In genomic region chr3:133426721-133427120, GRCh38 we compare ENCODE assay signal across 18 cellular contexts. TPM values are rescaled to one million over a fixed set of nuclear protein-coding genes. Genes with fewer than 3 reads are reported as not detected.
DNase-seq lines count a peak whose midpoint lies in the region; ATAC-seq and TF ChIP-seq lines count a peak whose summit lies in the region.
"Had no signal": no experiment of that assay in that cellular context is flagged by ENCODE, and none has a peak within 500 bp of the region (broad histone marks: within the 10 kb centered on the region; RNA-seq: fewer than 3 reads in every experiment).

No MANE protein-coding gene starts in this region.

- TF ChIP-seq POLR2A in stomach (IDR thresholded peaks at IDR 0.05), result no peak

- 82 to 92% (median 82%) methylated on average over 2 of the region's 2 CpGs for WGBS in stomach, 5 donors

- H3K4me3 ChIP-seq in AG10803 (ENCODE audit: low read length) (no peak overlapping the region), stomach (no peak overlapping the region)
- H3K4me3 ChIP-seq: left lung, uterus had no signal

- H3K27ac ChIP-seq in stomach, result no peak overlapping the region
- H3K27ac ChIP-seq: left lung, uterus had no signal

- intact Hi-C loops in stomach (cut with DNase I; ENCODE audit: low total_unique reads), result loop anchor here (10.0 kb wide), 1 partner anchor 702 kb away; the partner anchor contains the start of gene NPHP3

- no peak overlapping the region for H3K4me3 Mint-ChIP-seq in type B pancreatic cell
- H3K4me3 Mint-ChIP-seq: CD4-positive, alpha-beta memory T cell; naive thymus-derived CD4-positive, alpha-beta T cell had no signal

- H3K4me1 Mint-ChIP-seq in type B pancreatic cell (ENCODE audit: unreplicated experiment), result no peaks in the 10 kb centered on the region

- no peaks in the 10 kb centered on the region for H3K9me3 Mint-ChIP-seq in type B pancreatic cell
- H3K9me3 Mint-ChIP-seq: CD4-positive, alpha-beta memory T cell; naive thymus-derived CD4-positive, alpha-beta T cell had no signal

- peaks cover 21% of the 10 kb centered on the region for H3K27me3 Mint-ChIP-seq in type B pancreatic cell

- H3K36me3 Mint-ChIP-seq in type B pancreatic cell, result no peaks in the 10 kb centered on the region
- H3K36me3 Mint-ChIP-seq: naive thymus-derived CD4-positive, alpha-beta T cell had no signal

- no peaks in the 10 kb centered on the region for H3K9me3 ChIP-seq in stomach
- H3K9me3 ChIP-seq: left lung, uterus had no signal

- peaks cover 0 to 9% (median 0%) of the 10 kb centered on the region in 3 donors for H3K27me3 ChIP-seq in stomach
- H3K27me3 ChIP-seq: uterus had no signal

- no peak for ATAC-seq in GM21529 (IDR thresholded peaks at IDR 0.05; ENCODE audit: unreplicated experiment)
- ATAC-seq: left lung; naive thymus-derived CD4-positive, alpha-beta T cell had no signal

- no peak for TF ChIP-seq EP300 in stomach (IDR thresholded peaks at IDR 0.05)

- H3K27ac Mint-ChIP-seq in type B pancreatic cell, result no peak overlapping the region

- H3K36me3 ChIP-seq in stomach, result no peaks in the 10 kb centered on the region
- H3K36me3 ChIP-seq: left lung, uterus had no signal

- DNase-seq in AG10803 (ENCODE audit: low read depth) (peak; percentile 58), HCEC 1CT (peak; percentile 23), amniotic stem cell (lab: John Stamatoyannopoulos, UW) (peak; percentile 32), kidney tubule cell (ENCODE audit: low spot score) (peak; percentile 71), type B pancreatic cell (ENCODE audit: extremely low spot score, unreplicated experiment) (no peak), SW 1271 (lab: John Stamatoyannopoulos, UW) (no peak), stomach (no peak)
- DNase-seq: activated CD4-positive, alpha-beta T cell treated with anti-CD3 and anti-CD28 coated beads for 4 hours; caudate nucleus; CD4-positive, alpha-beta memory T cell; left lung; naive thymus-derived CD4-positive, alpha-beta T cell; NCI-H1105; stimulated activated CD4-positive, alpha-beta T cell treated with anti-CD3 and anti-CD28 coated beads, Interleukin-4, amount 100 ng/mL, for 1 hour; T-helper 2 cell; uterus had no signal

- peaks cover 0 to 8% (median 0%) of the 10 kb centered on the region in 4 donors for H3K4me1 ChIP-seq in stomach
- H3K4me1 ChIP-seq: uterus had no signal

- TF ChIP-seq CTCF in AG10803 (conservative IDR thresholded peaks at IDR 0.05; ENCODE audit: low read length), result no peak
- no peak for TF ChIP-seq CTCF in type B pancreatic cell (conservative IDR thresholded peaks at IDR 0.05)
- TF ChIP-seq CTCF in stomach (IDR thresholded peaks at IDR 0.05), result no peak

RNA-seq across cellular contexts. Expression of gene BFSP2, which starts 26.9 kb away (rescaled TPM):
- total RNA-seq in type B pancreatic cell (ENCODE audit: low replicate concordance), result not detected in 2 replicates
- not detected for total RNA-seq in stomach
- polyA plus RNA-seq in stomach, result 1 to 10 TPM in 2 of 3 donors, under 1 TPM in 1; 0.68 to 2.7 (median 1.4) TPM
- total RNA-seq: CD4-positive, alpha-beta memory T cell; left lung; naive thymus-derived CD4-positive, alpha-beta T cell; NCI-H460; uterus had no signal

Comparison
In these comparisons a context has a peak if more than half of its experiments do, and no peak if none do; other contexts are left out.
1. DNase-seq: peak in AG10803 (single experiment), HCEC 1CT (single experiment), amniotic stem cell (single experiment) and kidney tubule cell (single experiment); none in type B pancreatic cell (single experiment), SW 1271 (0 of 2) and stomach (single experiment).